ENCODE assay signal across 8 cellular contexts in genomic region chr7:7639847-7640220, GRCh38. TPM values are rescaled to one million over a fixed set of nuclear protein-coding genes. Genes with fewer than 3 reads are reported as not detected.
DNase-seq lines count a peak whose midpoint lies in the region; ATAC-seq, FAIRE-seq and TF ChIP-seq lines count a peak whose summit lies in the region.

No MANE protein-coding gene starts in this region.

- TF ChIP-seq EP300 in sigmoid colon (IDR thresholded peaks at IDR 0.05): no peak

- peaks cover 2 to 28% (median 18%) of the 10 kb centered on the region in 9 donors for H3K4me1 ChIP-seq in heart right ventricle
- peaks cover 0 to 22% (median 16%) of the 10 kb centered on the region in 4 donors for H3K4me1 ChIP-seq in sigmoid colon

- intact Hi-C loops in Right ventricle myocardium inferior (cut with DNase I): loop anchor here (2.0 to 5.0 kb wide), 3 partner anchors 73 to 577 kb away; partner anchors contain the start of genes GLCCI1 and MIOS
- intact Hi-C loops in cardiac septum (cut with DNase I): loop anchor here (2.0 kb wide), 1 partner anchor 329 kb away; the partner anchor contains the start of gene GLCCI1
- intact Hi-C loops in heart right ventricle (cut with DNase I): loop anchor here in 3 of 10 donors (2.0 to 5.0 kb wide), 5 partner anchors 63 to 458 kb away; partner anchors contain the start of genes MIOS (in 2 of the 3), C1GALT1 (in 1 of the 3) and GLCCI1 (in 1 of the 3)
- intact Hi-C loops in sigmoid colon (cut with DNase I): loop anchor here (2.0 to 10.0 kb wide), 3 partner anchors 73 to 455 kb away; partner anchors contain the start of genes C1GALT1, GLCCI1 and MIOS

- DNase-seq in Right ventricle myocardium inferior (ENCODE audit: missing footprints): peak; percentile 64
- DNase-seq in cardiac septum (ENCODE audit: low spot score): no peak
- DNase-seq in NCI-H69 (lab: John Stamatoyannopoulos, UW): peak; percentile 78
- peak; percentile 61 for DNase-seq in activated naive CD4-positive, alpha-beta T cell treated with anti-CD3 and anti-CD28 coated beads, Interleukin-2, amount 50 U/mL, for 16 hours
- no peak for DNase-seq in heart right ventricle
- DNase-seq in sigmoid colon: no peak
- DNase-seq in GM19239 (ENCODE audit: insufficient read length, low spot score): no peak
- no peak for DNase-seq in COLO829 (ENCODE audit: low spot score)

- H3K4me3 ChIP-seq in heart right ventricle (peak overlapping the region; percentile 56 to 94 (median 78)), sigmoid colon (peak overlapping the region; percentile 68 to 87 (median 78))

- no peak for TF ChIP-seq POLR2A in sigmoid colon (IDR thresholded peaks at IDR 0.05)

- H3K27me3 ChIP-seq in heart right ventricle (no peaks in the 10 kb centered on the region), sigmoid colon (no peaks in the 10 kb centered on the region)

- TF ChIP-seq CTCF in heart right ventricle (IDR thresholded peaks at IDR 0.05) (no peak), sigmoid colon (IDR thresholded peaks at IDR 0.05) (no peak)

- H3K9me3 ChIP-seq in heart right ventricle (no peaks in the 10 kb centered on the region), sigmoid colon (no peaks in the 10 kb centered on the region)

- H3K36me3 ChIP-seq in heart right ventricle (peaks cover 0 to 28% (median 3%) of the 10 kb centered on the region in 9 donors), sigmoid colon (peaks cover 0 to 18% (median 0%) of the 10 kb centered on the region in 4 donors)

- H3K27ac ChIP-seq in heart right ventricle (peak overlapping the region; percentile 45 to 94 (median 84)), sigmoid colon (peak overlapping the region; percentile 79 to 92 (median 90))

- ATAC-seq in Right ventricle myocardium inferior: no peak
- no peak for ATAC-seq in heart right ventricle

- WGBS in heart right ventricle, 2 donors: 0% methylated on average over 19 of the region's 19 CpGs
- 0% methylated on average over 19 of the region's 19 CpGs for WGBS in sigmoid colon, 2 donors

- FAIRE-seq in GM19239 (lab: Jason Lieb, UNC): no peak

RNA-seq across cellular contexts. Expression of gene UMAD1, which starts 0.7 kb away (rescaled TPM):
- total RNA-seq in Right ventricle myocardium inferior: 13.3 TPM
- total RNA-seq in cardiac septum: 16.3 TPM
- total RNA-seq in heart right ventricle: 10 to 100 TPM; 13.4 to 24.7 (median 18.0) TPM
- 1 to 10 TPM; 3.5 to 7.9 TPM for polyA plus RNA-seq in heart right ventricle
- 10 to 100 TPM; 11.1 to 20.7 (median 15.5) TPM for total RNA-seq in sigmoid colon
- polyA plus RNA-seq in sigmoid colon: 10 to 100 TPM in 2 of 3 donors, 1 to 10 TPM in 1; 8.7 to 51.1 (median 20.3) TPM

Comparison
In these comparisons a context has a peak if more than half of its experiments do, and no peak if none do; other contexts are left out.
1. DNase-seq: peak in Right ventricle myocardium inferior (single experiment), NCI-H69 (single experiment) and activated naive CD4-positive, alpha-beta T cell treated with anti-CD3 and anti-CD28 coated beads, Interleukin-2, amount 50 U/mL, for 16 hours (single experiment); none in cardiac septum (single experiment), heart right ventricle (0 of 2), sigmoid colon (single experiment), GM19239 (single experiment) and COLO829 (single experiment).